Comparison of ENCODE assay signal across 1 cellular context in genomic region chr10:126302831-126303230, GRCh38.
TF ChIP-seq lines count a peak whose summit lies in the region.

No MANE protein-coding gene starts in this region.

TF ChIP-seq in HepG2, 621 proteins besides CTCF, POLR2A, EP300 and RAD21 (continued from another document):
- no peak for TF ChIP-seq ARID5B (CRISPR knock-in tag; IDR thresholded peaks at IDR 0.05)
- no peak for TF ChIP-seq PAF1 (CRISPR knock-in tag; IDR thresholded peaks at IDR 0.05)
- no peak for TF ChIP-seq ATF5 (CRISPR knock-in tag; IDR thresholded peaks at IDR 0.05; ENCODE audit: low read depth)
- no peak for TF ChIP-seq ZNF652 (CRISPR knock-in tag; IDR thresholded peaks at IDR 0.05; ENCODE audit: borderline replicate concordance, low read depth)
